In the genomic region with DNA sequence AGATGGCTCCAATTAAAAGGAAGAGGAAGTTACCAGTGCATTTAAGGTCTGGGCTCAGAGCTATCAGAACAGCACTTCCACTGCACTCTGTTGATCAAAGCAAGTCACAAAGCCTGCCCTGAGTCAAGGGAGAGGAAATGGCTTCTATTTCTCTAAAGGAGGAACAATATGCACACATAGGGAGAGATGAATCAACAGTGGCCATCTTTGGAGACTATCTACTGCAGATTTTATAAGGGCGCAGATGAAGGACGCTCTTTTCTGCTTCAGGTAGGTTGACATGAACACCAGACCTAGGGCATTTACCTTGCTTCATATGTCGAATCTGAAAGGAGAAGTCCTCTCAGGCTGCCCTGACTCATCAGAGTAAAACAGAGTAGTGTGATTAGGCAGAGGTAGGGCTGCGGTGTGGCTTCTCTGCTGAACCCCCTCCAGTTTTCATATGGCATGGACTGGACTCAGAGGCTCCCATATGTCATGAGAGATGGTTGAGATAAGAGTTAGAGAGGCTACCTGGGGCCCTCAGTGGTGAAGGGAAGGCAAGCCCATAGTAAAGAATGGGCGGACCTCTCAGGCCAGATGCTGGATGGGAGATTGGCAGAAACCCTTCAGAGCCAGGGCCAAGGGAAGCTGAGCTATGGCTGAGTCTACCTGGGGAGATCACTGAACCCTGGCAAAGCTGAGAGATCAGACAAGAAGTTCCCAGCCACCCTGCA, we compare ENCODE assay signal across 8 cellular contexts.
DNase-seq lines count a peak whose midpoint lies in the region; ATAC-seq and TF ChIP-seq lines count a peak whose summit lies in the region.

No MANE protein-coding gene starts in this region.

- intact Hi-C loops in prostate gland (cut with DNase I) = no loop called here

- H3K27ac Mint-ChIP-seq in type B pancreatic cell = no peak overlapping the region
- H3K27ac Mint-ChIP-seq in nephron progenitor cell = no peak overlapping the region

- H3K36me3 ChIP-seq in osteoblast (ENCODE audit: insufficient read depth, low read length) (no peaks in the 10 kb centered on the region), prostate gland (no peaks in the 10 kb centered on the region)

- H3K4me3 ChIP-seq in osteoblast (ENCODE audit: insufficient read depth, low read length) (no peak overlapping the region), prostate gland (no peak overlapping the region)

- H4K20me1 ChIP-seq in osteoblast (ENCODE audit: insufficient read depth, low read length) = no peaks in the 10 kb centered on the region

- no peak overlapping the region for H2AFZ ChIP-seq in osteoblast (ENCODE audit: low read length)

- 85% methylated on average over 5 of the region's 5 CpGs for WGBS in prostate gland

- no peaks in the 10 kb centered on the region for H3K27me3 ChIP-seq in osteoblast (ENCODE audit: insufficient read depth, low read length)
- no peaks in the 10 kb centered on the region for H3K27me3 ChIP-seq in prostate gland (replicated peaks; ENCODE audit: insufficient read depth)

- no peak overlapping the region for H3K4me2 ChIP-seq in osteoblast (ENCODE audit: insufficient read depth, low read length)

- peaks cover 22% of the 10 kb centered on the region for H3K4me1 Mint-ChIP-seq in type B pancreatic cell (ENCODE audit: unreplicated experiment)
- H3K4me1 Mint-ChIP-seq in nephron progenitor cell = peaks cover 13% of the 10 kb centered on the region

- H3K36me3 Mint-ChIP-seq in type B pancreatic cell = no peaks in the 10 kb centered on the region
- H3K36me3 Mint-ChIP-seq in nephron progenitor cell (ENCODE audit: low read depth) = no peaks in the 10 kb centered on the region

- H3K4me1 ChIP-seq in osteoblast (ENCODE audit: insufficient read depth, low read length) = peaks cover 45% of the 10 kb centered on the region
- H3K4me1 ChIP-seq in prostate gland (replicated peaks) = peaks cover 4% of the 10 kb centered on the region

- no peaks in the 10 kb centered on the region for H3K9me3 Mint-ChIP-seq in type B pancreatic cell
- no peaks in the 10 kb centered on the region for H3K9me3 Mint-ChIP-seq in nephron progenitor cell

- H3K27ac ChIP-seq in osteoblast (ENCODE audit: low read depth, low read length) (no peak overlapping the region), prostate gland (no peak overlapping the region)

- no peaks in the 10 kb centered on the region for H3K9me3 ChIP-seq in osteoblast (ENCODE audit: low read depth, low read length)
- H3K9me3 ChIP-seq in prostate gland = no peaks in the 10 kb centered on the region

- ATAC-seq in GM18867 (IDR thresholded peaks at IDR 0.05; ENCODE audit: unreplicated experiment) (peak; percentile 83), HG02884 (IDR thresholded peaks at IDR 0.05; ENCODE audit: unreplicated experiment) (peak; percentile 84)

- H3K27me3 Mint-ChIP-seq in type B pancreatic cell (peaks cover 3% of the 10 kb centered on the region), nephron progenitor cell (ENCODE audit: low read depth, poor library complexity) (peaks cover 9% of the 10 kb centered on the region)

- no peak overlapping the region for H3K4me3 Mint-ChIP-seq in type B pancreatic cell
- no peak overlapping the region for H3K4me3 Mint-ChIP-seq in nephron progenitor cell

- H3K79me2 ChIP-seq in osteoblast (ENCODE audit: insufficient read depth, low read length) = no peaks in the 10 kb centered on the region

- no peak for TF ChIP-seq POLR2A in prostate gland (IDR thresholded peaks at IDR 0.05)

- TF ChIP-seq CTCF in osteoblast (IDR thresholded peaks at IDR 0.05; ENCODE audit: extremely low read depth, low read depth, low read length) (no peak), type B pancreatic cell (conservative IDR thresholded peaks at IDR 0.05) (no peak), prostate gland (IDR thresholded peaks at IDR 0.05) (no peak), nephron progenitor cell (IDR thresholded peaks at IDR 0.05) (no peak)

- DNase-seq in SIG-M5 (lab: John Stamatoyannopoulos, UW) (peak; percentile 17), osteoblast (ENCODE audit: insufficient read length, low spot score, missing footprints) (no peak), type B pancreatic cell (ENCODE audit: extremely low spot score, unreplicated experiment) (no peak), prostate gland (ENCODE audit: low spot score) (no peak), nephron progenitor cell (no peak)
- DNase-seq in effector CD4-positive, alpha-beta T cell = peak; percentile 11

Comparison
In these comparisons a context has a peak if more than half of its experiments do, and no peak if none do; other contexts are left out.
1. DNase-seq: peak in SIG-M5 (single experiment) and effector CD4-positive, alpha-beta T cell (single experiment); none in osteoblast (single experiment), type B pancreatic cell (single experiment), prostate gland (single experiment) and nephron progenitor cell (single experiment).